ENCODE assay signal across 1 cellular context in the genomic region with DNA sequence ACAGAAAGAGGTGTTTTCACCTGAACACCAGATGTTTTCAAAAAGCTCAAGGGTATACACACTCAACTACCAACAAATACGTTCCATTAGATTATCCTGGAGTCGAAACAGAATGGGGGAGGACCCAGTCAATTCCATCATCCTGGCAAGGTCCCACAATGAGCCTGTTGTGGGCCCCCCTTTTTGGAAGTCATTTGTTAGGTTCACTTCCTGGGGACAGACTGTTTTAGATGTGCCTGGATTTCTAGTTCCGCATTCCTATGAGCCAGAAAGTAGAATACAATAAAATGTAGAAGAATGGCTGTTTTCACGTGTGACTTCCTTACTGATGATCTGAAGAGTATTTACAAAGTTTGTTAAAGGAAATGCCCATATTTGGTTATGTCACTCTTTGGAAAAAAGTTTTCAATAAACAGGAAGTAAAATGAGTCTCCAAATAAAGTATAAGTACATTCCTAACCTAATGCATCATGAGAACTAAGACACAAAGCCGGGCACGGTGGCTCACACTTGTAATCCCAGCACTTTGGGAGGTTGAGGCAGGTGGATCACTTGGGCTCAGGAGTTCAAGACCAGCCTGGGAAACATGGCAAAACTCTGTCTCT.
TF ChIP-seq lines count a peak whose summit lies in the region.

No MANE protein-coding gene starts in this region.

TF ChIP-seq in H1, 55 proteins besides CTCF, POLR2A, EP300 and RAD21:
- TF ChIP-seq, protein P1, sequence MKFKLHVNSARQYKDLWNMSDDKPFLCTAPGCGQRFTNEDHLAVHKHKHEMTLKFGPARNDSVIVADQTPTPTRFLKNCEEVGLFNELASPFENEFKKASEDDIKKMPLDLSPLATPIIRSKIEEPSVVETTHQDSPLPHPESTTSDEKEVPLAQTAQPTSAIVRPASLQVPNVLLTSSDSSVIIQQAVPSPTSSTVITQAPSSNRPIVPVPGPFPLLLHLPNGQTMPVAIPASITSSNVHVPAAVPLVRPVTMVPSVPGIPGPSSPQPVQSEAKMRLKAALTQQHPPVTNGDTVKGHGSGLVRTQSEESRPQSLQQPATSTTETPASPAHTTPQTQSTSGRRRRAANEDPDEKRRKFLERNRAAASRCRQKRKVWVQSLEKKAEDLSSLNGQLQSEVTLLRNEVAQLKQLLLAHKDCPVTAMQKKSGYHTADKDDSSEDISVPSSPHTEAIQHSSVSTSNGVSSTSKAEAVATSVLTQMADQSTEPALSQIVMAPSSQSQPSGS (IDR thresholded peaks at IDR 0.05; ENCODE audit: low read length): no peak
- peak; percentile 55; the same call in 1 of the 2 replicates for TF ChIP-seq SRF (IDR thresholded peaks at IDR 0.05; ENCODE audit: low read depth, low read length)
